Comparison of ENCODE assay signal across 8 cellular contexts in the genomic region with DNA sequence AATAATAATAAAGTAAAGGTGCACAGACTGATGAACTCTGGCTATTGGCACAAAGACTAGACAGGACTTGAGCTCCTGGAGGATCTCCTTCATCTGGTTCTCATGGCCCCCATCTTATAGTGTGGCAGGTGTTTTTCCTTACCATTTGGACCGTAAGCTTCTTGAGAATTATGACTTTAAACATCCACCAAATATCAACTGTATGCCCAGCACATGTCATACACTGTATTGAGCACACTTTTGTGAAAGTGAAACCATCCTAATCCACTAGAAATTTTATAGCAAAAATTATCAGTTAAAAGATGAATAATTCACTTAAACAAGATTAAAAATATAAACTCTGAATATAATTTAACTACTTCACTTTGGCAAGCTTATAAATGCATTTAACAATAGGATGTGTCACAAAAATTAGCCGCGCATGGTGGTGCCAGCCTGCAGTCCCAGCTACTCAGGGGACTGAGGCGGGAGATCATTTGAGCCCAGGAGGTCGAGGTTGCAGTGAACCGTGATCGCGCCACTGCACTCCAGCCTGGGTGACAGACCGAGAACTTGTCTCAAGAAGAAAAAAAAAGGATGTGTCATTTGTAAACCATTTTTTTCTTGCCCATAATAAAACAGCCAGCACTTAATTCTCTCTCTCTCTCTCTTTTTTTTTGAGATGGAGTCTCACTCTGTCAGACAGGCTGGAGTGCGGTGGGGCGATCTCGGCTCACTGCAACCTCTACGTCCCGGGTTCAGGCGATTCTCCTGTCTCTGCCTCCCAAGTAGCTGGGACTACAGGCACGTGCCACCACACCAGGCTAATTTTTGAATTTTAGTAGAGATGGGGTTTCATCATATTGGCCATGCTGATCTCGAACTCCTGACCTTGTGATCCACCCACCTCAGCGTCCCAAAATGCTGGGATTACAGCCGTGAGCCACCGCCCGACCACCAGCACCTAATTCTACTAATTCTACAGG. TPM values are rescaled to one million over a fixed set of nuclear protein-coding genes. Genes with fewer than 3 reads are reported as not detected.
DNase-seq lines count a peak whose midpoint lies in the region; ATAC-seq, FAIRE-seq and TF ChIP-seq lines count a peak whose summit lies in the region.

No MANE protein-coding gene starts in this region.

- ATAC-seq in GM21423 (IDR thresholded peaks at IDR 0.05; ENCODE audit: unreplicated experiment) (peak; percentile 48), HG03575 (IDR thresholded peaks at IDR 0.05; ENCODE audit: extremely low read depth, insufficient number of reproducible peaks, low FRiP score, unreplicated experiment) (peak; percentile 35), HG03045 (IDR thresholded peaks at IDR 0.05; ENCODE audit: unreplicated experiment) (no peak), GM21526 (IDR thresholded peaks at IDR 0.05; ENCODE audit: low FRiP score, unreplicated experiment) (no peak)

- no peak for TF ChIP-seq POLR2A in GM12891 (IDR thresholded peaks at IDR 0.05; ENCODE audit: low read depth, low read length)

- peak; percentile 66 for FAIRE-seq in GM12891 (lab: Jason Lieb, UNC)

- DNase-seq in GM12891 (ENCODE audit: insufficient read length, low spot score) (no peak), glomerular visceral epithelial cell (ENCODE audit: extremely low spot score) (peak; percentile 40), NCI-H1694 treated with DMSO at 0.1 percent for 48 hours (lab: John Stamatoyannopoulos, UW) (no peak), NCI-H2081 treated with DMSO at 0.1 percent for 48 hours (lab: John Stamatoyannopoulos, UW) (no peak)

TF ChIP-seq in GM12891, 5 proteins besides CTCF, POLR2A, EP300 and RAD21:
- TF ChIP-seq SPI1 (IDR thresholded peaks at IDR 0.05; ENCODE audit: low read depth, low read length) = no peak
- TF ChIP-seq PAX5 (IDR thresholded peaks at IDR 0.05; ENCODE audit: insufficient read depth, low read length, severe bottlenecking) = peak; percentile 61
- no peak for TF ChIP-seq POLR2AphosphoS5 (IDR thresholded peaks at IDR 0.05; ENCODE audit: low read depth, low read length)

RNA-seq across cellular contexts. Expression of a gene that starts 9.1 kb away (rescaled TPM):
- 3.5 TPM for polyA plus RNA-seq in GM12891 (2012; ENCODE audit: low read depth, missing spikeins)

Comparison
In these comparisons a context has a peak if more than half of its experiments do, and no peak if none do; other contexts are left out.
1. ATAC-seq: peak in GM21423 (single experiment) and HG03575 (single experiment); none in HG03045 (single experiment) and GM21526 (single experiment).